ENCODE assay signal across 25 cellular contexts in genomic region chr7:101391991-101392390, GRCh38. TPM values are rescaled to one million over a fixed set of nuclear protein-coding genes. Genes with fewer than 3 reads are reported as not detected.
DNase-seq lines count a peak whose midpoint lies in the region; ATAC-seq, FAIRE-seq and TF ChIP-seq lines count a peak whose summit lies in the region.
"Had no signal": no experiment of that assay in that cellular context is flagged by ENCODE, and none has a peak within 500 bp of the region (broad histone marks: within the 10 kb centered on the region; RNA-seq: fewer than 3 reads in every experiment).

No MANE protein-coding gene starts in this region.

- no peak for TF ChIP-seq RAD21 in HepG2 (CRISPR knock-in tag; IDR thresholded peaks at IDR 0.05)

- peaks cover 61% of the 10 kb centered on the region for H3K4me1 ChIP-seq in HepG2 (ENCODE audit: insufficient read depth, low read length)
- H3K4me1 ChIP-seq in right lobe of liver, result peaks cover 0 to 14% (median 7%) of the 10 kb centered on the region in 4 donors
- H3K4me1 ChIP-seq: left ventricle myocardium inferior had no signal

- intact Hi-C loops in HepG2 (cut with micrococcal nuclease; ENCODE audit: unreplicated experiment), result loop anchor here (10.0 kb wide), 1 partner anchor 67 kb away; the partner anchor contains the start of gene IFT22
- intact Hi-C loops in right lobe of liver (cut with DNase I), result no loop called here
- intact Hi-C loops in activated T-helper 1 cell treated with anti-CD3 and anti-CD28 coated beads, Interleukin-12 subunit alpha, Interleukin-12 subunit beta, Interleukin-2, Interleukin-4 antibody, amounts not matched to agents 30 ng/mL and 10 ng/mL and 1 ng/mL, durations not matched to agents 14 hours and 24 hours and 36 hours (cut with micrococcal nuclease), result no loop called here
- intact Hi-C loops in sciatic nerve (cut with DNase I), result no loop called here

- no peaks in the 10 kb centered on the region for H3K9me3 ChIP-seq in HepG2 (ENCODE audit: low read length)
- no peaks in the 10 kb centered on the region for H3K9me3 ChIP-seq in right lobe of liver
- H3K9me3 ChIP-seq: left ventricle myocardium inferior, MG63, mucosa of descending colon had no signal

- H4K20me1 ChIP-seq in HepG2 (ENCODE audit: insufficient read depth, low read length), result no peaks in the 10 kb centered on the region

- H3K4me3 ChIP-seq in HepG2 (replicated peaks in 1 of 3; ENCODE audit: insufficient read depth in 1 of 3, low read depth in 2 of 3, low read length in 3 of 3) (no peak overlapping the region), right lobe of liver (no peak overlapping the region)
- H3K4me3 ChIP-seq: left ventricle myocardium inferior, MG63, mucosa of descending colon had no signal

- H3K36me3 ChIP-seq in HepG2 (replicated peaks in 1 of 2; ENCODE audit: control insufficient read depth in 1 of 2, insufficient read depth in 2 of 2, low read length in 2 of 2), result no peaks in the 10 kb centered on the region
- H3K36me3 ChIP-seq in right lobe of liver, result no peaks in the 10 kb centered on the region
- H3K36me3 ChIP-seq: left ventricle myocardium inferior, MG63, WERI-Rb-1 had no signal

- in situ Hi-C loops in HepG2 (cut with HindIII; ENCODE audit: extremely low pct_ligation_motif_present, low pct_unique_long_range_greater_than_20kb), result no loop called here

- no peaks in the 10 kb centered on the region for H3K9me3 Mint-ChIP-seq in activated T-helper 1 cell treated with anti-CD3 and anti-CD28 coated beads, Interleukin-12 subunit alpha, Interleukin-12 subunit beta, Interleukin-2, Interleukin-4 antibody, amounts not matched to agents 30 ng/mL and 10 ng/mL and 1 ng/mL, durations not matched to agents 14 hours and 24 hours and 36 hours
- H3K9me3 Mint-ChIP-seq in naive B cell, result no peaks in the 10 kb centered on the region
- no peaks in the 10 kb centered on the region for H3K9me3 Mint-ChIP-seq in stimulated activated naive CD8-positive, alpha-beta T cell treated with anti-CD3 and anti-CD28 coated beads, Interleukin-15, amount 100 ng/mL, for 72 hours
- H3K9me3 Mint-ChIP-seq: activated CD4-positive, alpha-beta memory T cell treated with anti-CD3 and anti-CD28 coated beads, Interleukin-2, amount 10 ng/mL, durations not matched to agents 7 days and 5 days had no signal

- no peaks in the 10 kb centered on the region for H3K27me3 ChIP-seq in HepG2 (ENCODE audit: control insufficient read depth in 1 of 2, insufficient read depth in 2 of 2, low read length in 2 of 2)
- no peaks in the 10 kb centered on the region for H3K27me3 ChIP-seq in right lobe of liver
- H3K27me3 ChIP-seq: MG63 had no signal

- peak overlapping the region; percentile 4 for H3K27ac Mint-ChIP-seq in activated T-helper 1 cell treated with anti-CD3 and anti-CD28 coated beads, Interleukin-12 subunit alpha, Interleukin-12 subunit beta, Interleukin-2, Interleukin-4 antibody, amounts not matched to agents 30 ng/mL and 10 ng/mL and 1 ng/mL, durations not matched to agents 14 hours and 24 hours and 36 hours
- peak overlapping the region; percentile 70 to 96 (median 85) for H3K27ac Mint-ChIP-seq in naive B cell
- peak overlapping the region; percentile 1 to 28 for H3K27ac Mint-ChIP-seq in stimulated activated naive CD8-positive, alpha-beta T cell treated with anti-CD3 and anti-CD28 coated beads, Interleukin-15, amount 100 ng/mL, for 72 hours
- H3K27ac Mint-ChIP-seq: CD14-positive monocyte had no signal

- no peaks in the 10 kb centered on the region for H3K36me3 Mint-ChIP-seq in activated T-helper 1 cell treated with anti-CD3 and anti-CD28 coated beads, Interleukin-12 subunit alpha, Interleukin-12 subunit beta, Interleukin-2, Interleukin-4 antibody, amounts not matched to agents 30 ng/mL and 10 ng/mL and 1 ng/mL, durations not matched to agents 14 hours and 24 hours and 36 hours (ENCODE audit: low read depth)
- H3K36me3 Mint-ChIP-seq in naive B cell, result no peaks in the 10 kb centered on the region
- H3K36me3 Mint-ChIP-seq: CD14-positive monocyte had no signal

- POLR2A ChIA-PET in HepG2 (lab: Yijun Ruan, JAX), result no interaction called here

- ATAC-seq in HepG2, result no peak
- ATAC-seq in right lobe of liver, result no peak
- ATAC-seq in naive B cell (ENCODE audit: low read depth in 2 of 2), result no peak
- no peak for ATAC-seq in stimulated activated naive CD8-positive, alpha-beta T cell treated with anti-CD3 and anti-CD28 coated beads, Interleukin-15, amount 100 ng/mL, for 72 hours
- ATAC-seq in HG02970 (IDR thresholded peaks at IDR 0.05; ENCODE audit: low FRiP score, unreplicated experiment), result no peak
- no peak for ATAC-seq in sciatic nerve
- ATAC-seq: mucosa of descending colon, SK-N-SH treated with all-trans-retinoic acid at 6 μM for 48 hours had no signal

- H3K4me3 Mint-ChIP-seq in activated T-helper 1 cell treated with anti-CD3 and anti-CD28 coated beads, Interleukin-12 subunit alpha, Interleukin-12 subunit beta, Interleukin-2, Interleukin-4 antibody, amounts not matched to agents 30 ng/mL and 10 ng/mL and 1 ng/mL, durations not matched to agents 14 hours and 24 hours and 36 hours, result no peak overlapping the region
- peak overlapping the region in 7 of 8 donors; percentile 59 to 91 (median 82) for H3K4me3 Mint-ChIP-seq in naive B cell
- H3K4me3 Mint-ChIP-seq in stimulated activated naive CD8-positive, alpha-beta T cell treated with anti-CD3 and anti-CD28 coated beads, Interleukin-15, amount 100 ng/mL, for 72 hours, result peak overlapping the region; percentile 14 to 21
- H3K4me3 Mint-ChIP-seq: activated CD4-positive, alpha-beta memory T cell treated with anti-CD3 and anti-CD28 coated beads, Interleukin-2, amount 10 ng/mL, durations not matched to agents 7 days and 5 days; CD14-positive monocyte had no signal

- peaks cover 7% of the 10 kb centered on the region for H3K27me3 Mint-ChIP-seq in activated T-helper 1 cell treated with anti-CD3 and anti-CD28 coated beads, Interleukin-12 subunit alpha, Interleukin-12 subunit beta, Interleukin-2, Interleukin-4 antibody, amounts not matched to agents 30 ng/mL and 10 ng/mL and 1 ng/mL, durations not matched to agents 14 hours and 24 hours and 36 hours (ENCODE audit: insufficient read depth)
- peaks cover 0 to 6% (median 3%) of the 10 kb centered on the region in 3 donors for H3K27me3 Mint-ChIP-seq in naive B cell
- no peaks in the 10 kb centered on the region for H3K27me3 Mint-ChIP-seq in stimulated activated naive CD8-positive, alpha-beta T cell treated with anti-CD3 and anti-CD28 coated beads, Interleukin-15, amount 100 ng/mL, for 72 hours

- 80% methylated on average over 6 of the region's 6 CpGs for WGBS in HepG2 (ENCODE audit: low lambda C conversion rate)
- 94% methylated on average over 3 of the region's 6 CpGs for WGBS in right lobe of liver (ENCODE audit: insufficient coverage, low coverage, low lambda C conversion rate, missing lambda C conversion rate)

- peak overlapping the region; percentile 78 for H3K27ac ChIP-seq in HepG2 (ENCODE audit: extremely low read length, insufficient read depth, low read length)
- H3K27ac ChIP-seq in right lobe of liver, result no peak overlapping the region
- H3K27ac ChIP-seq: left ventricle myocardium inferior had no signal

- CTCF ChIA-PET in HepG2 (lab: Yijun Ruan, JAX; ENCODE audit: low intra/inter-chr PET ratio, low total read pairs), result no interaction called here

- peaks cover 11% of the 10 kb centered on the region for H3K4me1 Mint-ChIP-seq in activated T-helper 1 cell treated with anti-CD3 and anti-CD28 coated beads, Interleukin-12 subunit alpha, Interleukin-12 subunit beta, Interleukin-2, Interleukin-4 antibody, amounts not matched to agents 30 ng/mL and 10 ng/mL and 1 ng/mL, durations not matched to agents 14 hours and 24 hours and 36 hours (ENCODE audit: low read depth)
- peaks cover 29 to 50% (median 47%) of the 10 kb centered on the region in 3 donors for H3K4me1 Mint-ChIP-seq in naive B cell
- peaks cover 39% of the 10 kb centered on the region for H3K4me1 Mint-ChIP-seq in stimulated activated naive CD8-positive, alpha-beta T cell treated with anti-CD3 and anti-CD28 coated beads, Interleukin-15, amount 100 ng/mL, for 72 hours

- no peak overlapping the region for H2AFZ ChIP-seq in HepG2 (ENCODE audit: low read length)

- no peak overlapping the region for H3K9ac ChIP-seq in HepG2 (ENCODE audit: insufficient read depth, low read depth, low read length)

- FAIRE-seq in HepG2 (lab: Jason Lieb, UNC), result no peak

- TF ChIP-seq POLR2A in HepG2 (IDR thresholded peaks at IDR 0.05; ENCODE audit: insufficient read depth in 1 of 2, low read depth in 2 of 2, low read length in 2 of 2) (no peak), right lobe of liver (IDR thresholded peaks at IDR 0.05) (no peak)

- TF ChIP-seq CTCF in HepG2 (CRISPR knock-in tag; IDR thresholded peaks at IDR 0.05), result no peak
- no peak for TF ChIP-seq CTCF in right lobe of liver (IDR thresholded peaks at IDR 0.05)

- no TSS peak for BruUV-seq in HepG2 (replicated peaks; lab: Mats Ljungman, UMichigan)

- DNase-seq in HepG2 (ENCODE audit: low spot score) (no peak), right lobe of liver (no peak), naive B cell (no peak), sciatic nerve (ENCODE audit: low spot score) (no peak), NCI-H2029 treated with DMSO at 0.1 percent for 48 hours (lab: John Stamatoyannopoulos, UW) (no peak)
- no peak for DNase-seq in activated T-helper 1 cell treated with anti-CD3 and anti-CD28 coated beads, Interleukin-12 subunit alpha, Interleukin-12 subunit beta, Interleukin-2, Interleukin-4 antibody, amounts not matched to agents 30 ng/mL and 10 ng/mL and 1 ng/mL, durations not matched to agents 14 hours and 24 hours and 36 hours (ENCODE audit: low spot score)
- no peak for DNase-seq in stimulated activated naive CD8-positive, alpha-beta T cell treated with anti-CD3 and anti-CD28 coated beads, Interleukin-15, amount 100 ng/mL, for 72 hours
- DNase-seq: activated CD4-positive, alpha-beta memory T cell treated with anti-CD3 and anti-CD28 coated beads, Interleukin-2, amount 10 ng/mL, durations not matched to agents 7 days and 5 days; activated naive CD4-positive, alpha-beta T cell; activated T-cell treated with anti-CD3 and anti-CD28 coated beads, Interleukin-2, amount 50 U/mL, for 1 hour; DMS153; GDM1; left ventricle myocardium inferior; MG63; mucosa of descending colon; NCI-H1417; NCI-H526 treated with DMSO at 0.1 percent for 48 hours; retina; stimulated activated CD4-positive, alpha-beta T cell treated with anti-CD3 and anti-CD28 coated beads, Interleukin-4, amount 100 ng/mL, for 4 hours; WERI-Rb-1 had no signal

- TF ChIP-seq EP300 in HepG2 (IDR thresholded peaks at IDR 0.05; ENCODE audit: low read depth in 2 of 2, low read length in 2 of 2) (no peak), HepG2 (CRISPR knock-in tag; IDR thresholded peaks at IDR 0.05; ENCODE audit: borderline replicate concordance) (no peak)

- H3K79me2 ChIP-seq in HepG2 (ENCODE audit: insufficient read depth, low read length), result no peaks in the 10 kb centered on the region

- no peak overlapping the region for H3K4me2 ChIP-seq in HepG2 (ENCODE audit: low read depth, low read length)

RNA-seq across cellular contexts. Expression of gene COL26A1, which starts 29.3 kb away (rescaled TPM):
- total RNA-seq in HepG2 (2016; rRNA removed; fragmentation: Illumina TruSeq; extraction: Trizol), result 3.9 and 9.2 TPM in 2 replicates
- total RNA-seq in HepG2 (2016; cell fraction: cytosol; rRNA removed; fragmentation: Illumina TruSeq; extraction: Trizol; ENCODE audit: low read depth), result 0.62 and 0.81 TPM in 2 replicates
- 3.5 and 9.3 TPM in 2 replicates for total RNA-seq in HepG2 (2016; cell fraction: insoluble cytoplasmic fraction; rRNA removed; fragmentation: Illumina TruSeq; extraction: Trizol)
- total RNA-seq in HepG2 (2016; cell fraction: membrane; rRNA removed; fragmentation: Illumina TruSeq; extraction: Trizol), result 1.7 and 2.1 TPM in 2 replicates
- 8.2 and 9.3 TPM in 2 replicates for total RNA-seq in HepG2 (2016; cell fraction: nucleus; rRNA removed; fragmentation: Illumina TruSeq; extraction: Trizol)
- 6.8 and 7.8 TPM in 2 replicates for polyA plus RNA-seq in HepG2 (2011; rRNA removed)
- 5.6 and 9.2 TPM in 2 replicates for polyA plus RNA-seq in HepG2 (2011; cell fraction: cytosol; rRNA removed)
- 13.0 and 14.5 TPM in 2 replicates for polyA plus RNA-seq in HepG2 (2011; cell fraction: nucleus; rRNA removed)
- 2.6 and 3.4 TPM in 2 replicates for polyA plus RNA-seq in HepG2 (2012)
- 0.67 and 0.85 TPM in 2 replicates for polyA plus RNA-seq in HepG2 (2016; cell fraction: cytosol; fragmentation: Illumina TruSeq; extraction: Trizol; ENCODE audit: low read depth)
- polyA plus RNA-seq in HepG2 (2016; cell fraction: insoluble cytoplasmic fraction; fragmentation: Illumina TruSeq; extraction: Trizol; ENCODE audit: low read depth), result 3.9 and 4.7 TPM in 2 replicates
- 1.2 and 1.4 TPM in 2 replicates for polyA plus RNA-seq in HepG2 (2016; cell fraction: membrane; fragmentation: Illumina TruSeq; extraction: Trizol; ENCODE audit: low read depth)
- 21.1 and 25.2 TPM in 2 replicates for polyA plus RNA-seq in HepG2 (2016; cell fraction: nucleus; fragmentation: Illumina TruSeq; extraction: Trizol; ENCODE audit: insufficient read depth, low read depth)
- polyA minus RNA-seq in HepG2 (2011; rRNA and poly(A)+ RNA removed; ENCODE audit: low replicate concordance), result 0.37 and 7.5 TPM in 2 replicates
- polyA minus RNA-seq in HepG2 (2011; cell fraction: cytosol; rRNA and poly(A)+ RNA removed), result 2.8 and 4.2 TPM in 2 replicates
- polyA minus RNA-seq in HepG2 (2011; cell fraction: nucleus; rRNA and poly(A)+ RNA removed), result 1.2 and 1.5 TPM in 2 replicates
- total RNA-seq in right lobe of liver, result 1 to 10 TPM; 1.4 to 5.4 (median 3.0) TPM
- total RNA-seq in activated T-helper 1 cell treated with anti-CD3 and anti-CD28 coated beads, Interleukin-12 subunit alpha, Interleukin-12 subunit beta, Interleukin-2, Interleukin-4 antibody, amounts not matched to agents 30 ng/mL and 10 ng/mL and 1 ng/mL, durations not matched to agents 14 hours and 24 hours and 36 hours, result not detected in 2 replicates
- polyA plus RNA-seq in naive B cell (ENCODE audit: low read depth in 6 of 6), result not detected
- 0.09 TPM for total RNA-seq in sciatic nerve
- total RNA-seq: activated CD4-positive, alpha-beta memory T cell treated with anti-CD3 and anti-CD28 coated beads, Interleukin-2, amount 10 ng/mL, durations not matched to agents 7 days and 5 days; left ventricle myocardium inferior; mucosa of descending colon; subcutaneous adipose tissue; ureter had no signal
- polyA plus RNA-seq: CD14-positive monocyte had no signal

Comparison
In these comparisons a context has a peak if more than half of its experiments do, and no peak if none do; other contexts are left out.
1. H3K27ac Mint-ChIP-seq: peak in every context shown above with its lines; median percentile 85 in naive B cell; 14 in stimulated activated naive CD8-positive, alpha-beta T cell treated with anti-CD3 and anti-CD28 coated beads, Interleukin-15, amount 100 ng/mL, for 72 hours; 4 in activated T-helper 1 cell treated with anti-CD3 and anti-CD28 coated beads, Interleukin-12 subunit alpha, Interleukin-12 subunit beta, Interleukin-2, Interleukin-4 antibody, amounts not matched to agents 30 ng/mL and 10 ng/mL and 1 ng/mL, durations not matched to agents 14 hours and 24 hours and 36 hours.